In the genomic region with DNA sequence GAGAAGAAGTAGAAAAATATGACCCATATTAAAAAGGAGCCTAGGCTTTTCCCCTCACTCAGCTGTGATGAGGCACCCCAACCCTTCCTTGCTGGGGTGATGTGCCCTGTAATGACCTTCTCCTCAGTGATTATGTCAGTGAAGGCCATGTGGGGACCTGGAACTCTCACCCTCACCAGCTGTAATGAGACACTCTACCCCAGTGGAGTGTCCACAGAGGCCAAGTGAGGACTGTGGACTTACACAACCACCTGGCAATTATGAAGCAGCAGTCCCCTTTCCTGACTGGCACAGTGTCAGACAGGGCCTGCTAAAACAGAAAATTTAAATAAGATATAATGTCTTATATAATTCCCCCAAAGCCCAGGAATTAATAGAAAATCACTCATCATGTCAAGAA, we compare ENCODE assay signal across 14 cellular contexts.
"Had no signal": no experiment of that assay in that cellular context is flagged by ENCODE, and none has a peak within 500 bp of the region (broad histone marks: within the 10 kb centered on the region; RNA-seq: fewer than 3 reads in every experiment).

No MANE protein-coding gene starts in this region.

- H3K4me3 ChIP-seq: smooth muscle cell, tibial nerve had no signal

- ATAC-seq: effector memory CD8-positive, alpha-beta T cell; natural killer cell treated with Interleukin-12 subunit alpha and Interleukin-12 subunit beta and Interleukin-15 and Interleukin-18, amount 100 ng/mL, for 72 hours; right cardiac atrium; stimulated activated memory B cell treated with anti-CD40 and anti-IgM and Interleukin-4, amounts not matched to agents 10 μg/mL and 1 μg/mL and 100 μg/mL, for 72 hours had no signal

- H3K27ac ChIP-seq: epithelial cell of prostate, tibial nerve had no signal

- H3K27me3 ChIP-seq: tibial nerve had no signal

- H3K4me2 ChIP-seq: smooth muscle cell had no signal

- H3K9me3 ChIP-seq: tibial nerve had no signal

- DNase-seq: activated CD4-positive, alpha-beta T cell treated with anti-CD3 and anti-CD28 coated beads, Interleukin-2, amount 50 U/mL, for 1 hour; activated gamma-delta T cell; activated naive CD8-positive, alpha-beta T cell treated with anti-CD3 and anti-CD28 coated beads for 36 hours; activated T-cell treated with anti-CD3 and anti-CD28 coated beads, Interleukin-2, amount 50 U/mL, for 1 hour; cerebellar nuclear complex; effector memory CD8-positive, alpha-beta T cell; immature natural killer cell; nucleus accumbens; right cardiac atrium had no signal

- H3K4me1 ChIP-seq: tibial nerve had no signal

- H3K36me3 ChIP-seq: tibial nerve had no signal
